Comparison of ENCODE assay signal across 1 cellular context in genomic region chr3:152100491-152101086, GRCh38.
A peak's percentile ranks its signal among the peaks of the same experiment; 100 is the strongest.
TF ChIP-seq lines count a peak whose summit lies in the region.

No MANE protein-coding gene starts in this region.

TF ChIP-seq in GM12878, 131 proteins besides CTCF, POLR2A, EP300 and RAD21 (continued from another document and continues in another):
- TF ChIP-seq ZNF687 (IDR thresholded peaks at IDR 0.05) (no peak), PML (IDR thresholded peaks at IDR 0.05; ENCODE audit: low read length) (no peak), RELA (IDR thresholded peaks at IDR 0.05; ENCODE audit: borderline replicate concordance, partially characterized antibody) (no peak), TBL1XR1 (IDR thresholded peaks at IDR 0.05; ENCODE audit: low read depth, low read length) (no peak), MTA2 (IDR thresholded peaks at IDR 0.05; ENCODE audit: low read depth) (peak; percentile 94), HDAC6 (IDR thresholded peaks at IDR 0.05; ENCODE audit: unreplicated experiment) (no peak), ATF7 (IDR thresholded peaks at IDR 0.05; ENCODE audit: low read depth) (peak; percentile 71), IRF4 (IDR thresholded peaks at IDR 0.05; ENCODE audit: low read depth, low read length) (no peak), SMC3 (IDR thresholded peaks at IDR 0.05; ENCODE audit: borderline replicate concordance, low read length) (no peak), CBX5 (IDR thresholded peaks at IDR 0.05; ENCODE audit: low read depth) (no peak), EGR1 (IDR thresholded peaks at IDR 0.05; ENCODE audit: borderline replicate concordance in 1 of 2, low read depth in 2 of 2, low read length in 2 of 2) (no peak), ZNF384 (IDR thresholded peaks at IDR 0.05; ENCODE audit: borderline replicate concordance, low read depth, low read length) (no peak), MYB (IDR thresholded peaks at IDR 0.05; ENCODE audit: borderline replicate concordance, low read depth, low read length) (no peak), MLLT1 (IDR thresholded peaks at IDR 0.05) (0 out of 2 replicates have a peak, but pooled peaks have one; percentile 39), PRDM15 (CRISPR knock-in tag; IDR thresholded peaks at IDR 0.05) (no peak), ZNF622 (IDR thresholded peaks at IDR 0.05) (no peak), RBBP5 (conservative IDR thresholded peaks at IDR 0.05) (no peak), ZBTB4 (CRISPR knock-in tag; IDR thresholded peaks at IDR 0.05) (no peak), EZH2 (IDR thresholded peaks at IDR 0.05; ENCODE audit: borderline replicate concordance, control insufficient read depth, low read depth, low read length) (no peak), HCFC1 (IDR thresholded peaks at IDR 0.05; ENCODE audit: low read length) (no peak), ATF3 (IDR thresholded peaks at IDR 0.05; ENCODE audit: borderline replicate concordance, extremely low read depth, low read depth, low read length) (no peak), BRCA1 (IDR thresholded peaks at IDR 0.05; ENCODE audit: low read depth, low read length) (no peak), NBN (IDR thresholded peaks at IDR 0.05) (peak; percentile 46; the same call in 1 of the 2 replicates), IKZF1 (conservative IDR thresholded peaks at IDR 0.05) (peak; percentile 67), PKNOX1 (IDR thresholded peaks at IDR 0.05) (no peak), ESRRA (IDR thresholded peaks at IDR 0.05; ENCODE audit: low read length) (no peak), ATF2 (IDR thresholded peaks at IDR 0.05; ENCODE audit: low read length) (no peak), ZNF24 (IDR thresholded peaks at IDR 0.05) (peak; percentile 88), NR2C2 (IDR thresholded peaks at IDR 0.05; ENCODE audit: borderline replicate concordance, control insufficient read depth, insufficient read length, low read depth) (no peak), BHLHE40 (IDR thresholded peaks at IDR 0.05; ENCODE audit: borderline replicate concordance in 1 of 2, low read depth in 2 of 2, low read length in 1 of 2) (no peak; a peak in 1 of 4 replicates), MXI1 (IDR thresholded peaks at IDR 0.05; ENCODE audit: low read depth, low read length) (no peak), BCLAF1 (IDR thresholded peaks at IDR 0.05) (no peak), IKZF2 (IDR thresholded peaks at IDR 0.05) (peak; percentile 70 to 71), WRNIP1 (IDR thresholded peaks at IDR 0.05; ENCODE audit: borderline replicate concordance, low read depth, low read length) (no peak), CREB1 (IDR thresholded peaks at IDR 0.05; ENCODE audit: low read depth) (no peak), HSF1 (IDR thresholded peaks at IDR 0.05; ENCODE audit: low read depth, low read length) (no peak), RELB (IDR thresholded peaks at IDR 0.05; ENCODE audit: low read depth) (peak; percentile 51; the same call in 1 of the 2 replicates)
